Comparison of ENCODE assay signal across 17 cellular contexts in the genomic region with DNA sequence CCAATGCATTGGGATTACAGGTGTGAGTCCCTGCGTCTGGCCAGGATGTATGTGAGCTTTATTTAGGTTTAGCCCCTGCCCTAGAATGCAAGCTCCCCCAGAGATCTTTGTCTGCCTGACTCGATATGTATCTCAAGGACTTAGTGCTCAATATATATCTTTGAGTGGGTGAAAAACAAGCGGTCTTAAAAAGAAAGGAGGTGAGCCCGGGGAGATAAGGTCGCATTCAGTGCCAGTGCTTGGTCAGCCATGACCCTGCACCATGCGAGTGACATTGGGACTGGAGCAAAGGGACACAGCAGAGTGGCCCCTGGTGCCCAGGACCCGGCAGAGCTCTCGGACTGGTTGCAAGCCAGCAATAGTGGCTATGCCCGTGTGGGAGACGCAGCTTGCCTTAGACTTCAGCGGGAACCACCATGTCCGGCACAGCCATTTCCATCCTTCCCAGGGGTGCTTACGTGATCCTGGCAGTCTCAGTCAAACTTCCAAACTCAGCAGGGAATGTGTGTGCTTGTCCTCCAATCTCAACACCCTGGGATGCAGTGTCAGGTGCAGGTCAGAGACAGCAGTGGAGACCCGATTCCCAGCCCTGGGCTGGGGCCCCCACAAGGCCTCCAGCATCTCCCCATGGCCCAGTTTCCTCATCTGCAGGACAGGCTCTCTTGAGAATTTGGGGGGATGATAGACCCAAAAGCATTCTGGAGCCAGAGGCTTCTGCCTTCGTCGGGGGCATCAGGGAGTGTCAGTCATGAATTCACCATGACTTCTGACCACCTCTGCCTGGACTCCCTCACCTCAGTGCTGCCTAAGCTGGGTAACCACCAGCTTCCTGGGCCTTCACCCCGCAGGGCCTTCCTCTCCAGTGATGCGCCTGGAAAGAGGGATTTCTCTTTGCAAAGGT. TPM values are rescaled to one million over a fixed set of nuclear protein-coding genes. Genes with fewer than 3 reads are reported as not detected.
DNase-seq lines count a peak whose midpoint lies in the region; ATAC-seq and TF ChIP-seq lines count a peak whose summit lies in the region.
"Had no signal": no experiment of that assay in that cellular context is flagged by ENCODE, and none has a peak within 500 bp of the region (broad histone marks: within the 10 kb centered on the region; RNA-seq: fewer than 3 reads in every experiment).

No MANE protein-coding gene starts in this region.

- peak overlapping the region; percentile 74 for H3K4me3 Mint-ChIP-seq in activated T-cell treated with anti-CD3 and anti-CD28 coated beads, Interleukin-2, amount 50 U/mL, for 24 hours
- peak overlapping the region; percentile 59 to 80 for H3K4me3 Mint-ChIP-seq in stimulated activated naive B cell treated with anti-CD40 and anti-IgM and Interleukin-4, amounts not matched to agents 10 μg/mL and 1 μg/mL and 100 μg/mL, for 72 hours

- H3K4me1 ChIP-seq in esophagus (ENCODE audit: control insufficient read depth in 2 of 2, insufficient read depth in 2 of 2, low read length in 1 of 2) = peaks cover 5 to 19% of the 10 kb centered on the region in 2 donors
- peaks cover 12% of the 10 kb centered on the region for H3K4me1 ChIP-seq in foreskin keratinocyte
- H3K4me1 ChIP-seq: uterus had no signal

- H3K27me3 Mint-ChIP-seq in activated T-cell treated with anti-CD3 and anti-CD28 coated beads, Interleukin-2, amount 50 U/mL, for 24 hours = no peaks in the 10 kb centered on the region
- H3K27me3 Mint-ChIP-seq in stimulated activated naive B cell treated with anti-CD40 and anti-IgM and Interleukin-4, amounts not matched to agents 10 μg/mL and 1 μg/mL and 100 μg/mL, for 72 hours = no peaks in the 10 kb centered on the region

- no peak for DNase-seq in activated T-cell treated with anti-CD3 and anti-CD28 coated beads, Interleukin-2, amount 50 U/mL, for 24 hours
- no peak for DNase-seq in activated T-cell treated with anti-CD3 and anti-CD28 coated beads, Interleukin-2, amount 50 U/mL, for 1 hour
- DNase-seq in M059J (ENCODE audit: low read depth) = peak; percentile 7
- DNase-seq in stimulated activated naive B cell treated with anti-CD40 and anti-IgM and Interleukin-4, amounts not matched to agents 10 μg/mL and 1 μg/mL and 100 μg/mL, for 72 hours = no peak
- no peak for DNase-seq in HPDE6-E6E7 (ENCODE audit: extremely low spot score)
- DNase-seq in NCI-H446 (lab: John Stamatoyannopoulos, UW) = no peak
- DNase-seq in foreskin keratinocyte = no peak
- DNase-seq: activated gamma-delta T cell treated with Interleukin-2 at 50 U/mL for 16 hours, colonic mucosa, DMS153, NCI-H1417 treated with DMSO at 0.1 percent for 48 hours, NCI-H69, SHP77 treated with DMSO at 0.1 percent for 48 hours, sigmoid colon, uterus had no signal

- H3K9me3 Mint-ChIP-seq in activated T-cell treated with anti-CD3 and anti-CD28 coated beads, Interleukin-2, amount 50 U/mL, for 24 hours = no peaks in the 10 kb centered on the region
- H3K9me3 Mint-ChIP-seq in stimulated activated naive B cell treated with anti-CD40 and anti-IgM and Interleukin-4, amounts not matched to agents 10 μg/mL and 1 μg/mL and 100 μg/mL, for 72 hours = no peaks in the 10 kb centered on the region

- H3K9me3 ChIP-seq in esophagus (ENCODE audit: control insufficient read depth in 2 of 2, insufficient read depth in 1 of 2, low read depth in 1 of 2, low read length in 1 of 2) = no peaks in the 10 kb centered on the region
- H3K9me3 ChIP-seq: colonic mucosa, sigmoid colon, uterus had no signal

- peaks cover 77% of the 10 kb centered on the region for H3K4me1 Mint-ChIP-seq in activated T-cell treated with anti-CD3 and anti-CD28 coated beads, Interleukin-2, amount 50 U/mL, for 24 hours (ENCODE audit: low read depth)
- H3K4me1 Mint-ChIP-seq in stimulated activated naive B cell treated with anti-CD40 and anti-IgM and Interleukin-4, amounts not matched to agents 10 μg/mL and 1 μg/mL and 100 μg/mL, for 72 hours = peaks cover 35 to 59% of the 10 kb centered on the region in 2 donors

- H3K27me3 ChIP-seq in esophagus (ENCODE audit: control insufficient read depth in 1 of 2, insufficient read depth in 2 of 2, low read length in 2 of 2) = no peaks in the 10 kb centered on the region
- no peaks in the 10 kb centered on the region for H3K27me3 ChIP-seq in foreskin keratinocyte
- H3K27me3 ChIP-seq: colonic mucosa, uterus had no signal

- 92 to 95% methylated on average over 18 of the region's 18 CpGs for WGBS in esophagus, 2 donors

- TF ChIP-seq CTCF in foreskin keratinocyte (conservative IDR thresholded peaks at IDR 0.05) = no peak

- no peaks in the 10 kb centered on the region for H3K36me3 ChIP-seq in esophagus (ENCODE audit: control insufficient read depth in 2 of 2, insufficient read depth in 2 of 2, low read length in 1 of 2)
- H3K36me3 ChIP-seq: colonic mucosa, sigmoid colon, uterus had no signal

- H3K4me3 ChIP-seq in esophagus (ENCODE audit: low read depth in 1 of 2, low read length in 2 of 2) = no peak overlapping the region
- H3K4me3 ChIP-seq: uterus had no signal

- H3K27ac Mint-ChIP-seq in activated T-cell treated with anti-CD3 and anti-CD28 coated beads, Interleukin-2, amount 50 U/mL, for 24 hours = peak overlapping the region; percentile 96
- peak overlapping the region; percentile 81 for H3K27ac Mint-ChIP-seq in stimulated activated naive B cell treated with anti-CD40 and anti-IgM and Interleukin-4, amounts not matched to agents 10 μg/mL and 1 μg/mL and 100 μg/mL, for 72 hours

- H3K27ac ChIP-seq in esophagus (ENCODE audit: low read depth in 2 of 2, low read length in 1 of 2) (peak overlapping the region; percentile 24 to 66), foreskin keratinocyte (no peak overlapping the region)

- ATAC-seq in stimulated activated naive B cell treated with anti-CD40 and anti-IgM and Interleukin-4, amounts not matched to agents 10 μg/mL and 1 μg/mL and 100 μg/mL, for 72 hours (replicated peaks) = no peak
- no peak for ATAC-seq in foreskin keratinocyte

- peaks cover 14% of the 10 kb centered on the region for H3K36me3 Mint-ChIP-seq in activated T-cell treated with anti-CD3 and anti-CD28 coated beads, Interleukin-2, amount 50 U/mL, for 24 hours (ENCODE audit: low read depth)
- no peaks in the 10 kb centered on the region for H3K36me3 Mint-ChIP-seq in stimulated activated naive B cell treated with anti-CD40 and anti-IgM and Interleukin-4, amounts not matched to agents 10 μg/mL and 1 μg/mL and 100 μg/mL, for 72 hours

RNA-seq across cellular contexts. Expression of gene MX2, which starts 1.8 kb away (rescaled TPM):
- total RNA-seq in M059J (2014; rRNA removed; shearing (Covaris generic)) = 346 and 370 TPM in 2 replicates
- polyA plus RNA-seq in esophagus (1 to 10 TPM; 4.2 to 5.7 TPM), foreskin keratinocyte (10.1 and 25.7 TPM in 2 replicates)
- 16.7 and 43.2 TPM in 2 replicates for total RNA-seq in foreskin keratinocyte

RNA-seq across cellular contexts. Expression of gene FAM3B, which starts 47.0 kb away (rescaled TPM):
- 0.52 TPM in 1 of 2 replicates, not detected in the other for total RNA-seq in M059J (2014; rRNA removed; shearing (Covaris generic))
- polyA plus RNA-seq in esophagus (10 to 100 TPM; 57.1 to 65.5 TPM), foreskin keratinocyte (not detected in 2 replicates)
- total RNA-seq in foreskin keratinocyte = not detected in 2 replicates
- polyA plus RNA-seq: AG04450 had no signal
